In the genomic region with DNA sequence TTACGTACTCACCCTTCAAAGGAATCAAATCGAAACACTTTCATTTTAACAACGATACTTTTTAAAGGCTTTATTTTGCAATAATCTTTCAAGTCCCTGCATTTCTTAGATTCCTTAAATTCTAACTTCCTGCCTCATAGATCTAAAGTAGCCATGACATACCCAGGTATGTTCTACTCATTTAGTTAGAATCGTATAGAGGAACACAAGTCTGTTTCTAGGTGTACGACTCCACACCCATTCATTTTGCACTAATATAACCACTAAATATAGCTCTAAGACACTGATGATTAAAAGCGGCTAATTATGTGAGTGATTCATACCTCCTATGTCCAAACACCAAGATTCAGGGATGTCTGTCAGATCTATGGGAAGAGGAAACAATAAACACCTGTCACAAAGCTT, we compare ENCODE assay signal across 8 cellular contexts. TPM values are rescaled to one million over a fixed set of nuclear protein-coding genes. Genes with fewer than 3 reads are reported as not detected.
DNase-seq lines count a peak whose midpoint lies in the region; ATAC-seq, FAIRE-seq and TF ChIP-seq lines count a peak whose summit lies in the region.

No MANE protein-coding gene starts in this region.

- 12 to 13% methylated on average over 6 of the region's 6 CpGs for WGBS in esophagus, 2 donors

- peak; percentile 45 for DNase-seq in H54 (ENCODE audit: insufficient read length, low spot score)
- peak in 1 of 2 experiments; percentile 42 for DNase-seq in SJSA1 (ENCODE audit: low read depth in 1 of 2, low spot score in 2 of 2)
- no peak for DNase-seq in GM12892 (ENCODE audit: insufficient read length)
- DNase-seq in GM19239 (ENCODE audit: insufficient read length, low spot score), result no peak
- no peak for DNase-seq in NCI-H187 (lab: John Stamatoyannopoulos, UW)

- H3K9ac ChIP-seq in parathyroid adenoma, result no peak overlapping the region

- H3K4me1 ChIP-seq in SJSA1 (replicated peaks), result peaks cover 52% of the 10 kb centered on the region
- peaks cover 2 to 9% of the 10 kb centered on the region in 2 donors for H3K4me1 ChIP-seq in esophagus (ENCODE audit: control insufficient read depth in 2 of 2, insufficient read depth in 2 of 2, low read length in 1 of 2)
- peaks cover 12% of the 10 kb centered on the region for H3K4me1 ChIP-seq in parathyroid adenoma

- TF ChIP-seq CTCF in parathyroid adenoma (IDR thresholded peaks at IDR 0.05), result no peak

- no peak for ATAC-seq in HG03521 (IDR thresholded peaks at IDR 0.05; ENCODE audit: unreplicated experiment)

- no peak for TF ChIP-seq POLR2A in H54 (IDR thresholded peaks at IDR 0.05; ENCODE audit: low read depth, low read length)
- no peak for TF ChIP-seq POLR2A in GM12892 (IDR thresholded peaks at IDR 0.05; ENCODE audit: low read depth, low read length)

- peaks cover 21% of the 10 kb centered on the region for H3K79me2 ChIP-seq in parathyroid adenoma

- peak overlapping the region; percentile 80 for H2AFZ ChIP-seq in parathyroid adenoma

- H3K27me3 ChIP-seq in SJSA1 (replicated peaks), result no peaks in the 10 kb centered on the region
- H3K27me3 ChIP-seq in esophagus (ENCODE audit: control insufficient read depth in 1 of 2, insufficient read depth in 2 of 2, low read length in 2 of 2), result no peaks in the 10 kb centered on the region
- H3K27me3 ChIP-seq in parathyroid adenoma (ENCODE audit: control insufficient read depth, insufficient read depth, low read length), result no peaks in the 10 kb centered on the region

- H3K4me2 ChIP-seq in parathyroid adenoma (ENCODE audit: low read length), result peak overlapping the region; percentile 91

- peak overlapping the region; percentile 67 for H3K4me3 ChIP-seq in SJSA1
- H3K4me3 ChIP-seq in esophagus (ENCODE audit: low read depth in 1 of 2, low read length in 2 of 2), result peak overlapping the region; percentile 76 to 92
- peak overlapping the region; percentile 69 for H3K4me3 ChIP-seq in parathyroid adenoma (ENCODE audit: low read depth, low read length)

- H3K9me3 ChIP-seq in SJSA1 (replicated peaks) (peaks cover 6% of the 10 kb centered on the region; the same call in 1 of the 2 replicates), esophagus (ENCODE audit: control insufficient read depth in 2 of 2, insufficient read depth in 1 of 2, low read depth in 1 of 2, low read length in 1 of 2) (no peaks in the 10 kb centered on the region), parathyroid adenoma (ENCODE audit: control insufficient read depth, low read length) (no peaks in the 10 kb centered on the region)

- H3K27ac ChIP-seq in SJSA1 (peak overlapping the region; percentile 63), esophagus (ENCODE audit: low read depth in 2 of 2, low read length in 1 of 2) (peak overlapping the region; percentile 91), parathyroid adenoma (peak overlapping the region; percentile 61)

- H3K36me3 ChIP-seq in SJSA1 (peaks cover 32% of the 10 kb centered on the region), esophagus (ENCODE audit: control insufficient read depth in 2 of 2, insufficient read depth in 2 of 2, low read length in 1 of 2) (no peaks in the 10 kb centered on the region), parathyroid adenoma (ENCODE audit: control insufficient read depth, insufficient read depth, low read length) (no peaks in the 10 kb centered on the region)

- FAIRE-seq in H54 (lab: Jason Lieb, UNC) (peak; percentile 76), GM12892 (lab: Jason Lieb, UNC) (no peak), GM19239 (lab: Jason Lieb, UNC) (no peak)

RNA-seq across cellular contexts. Expression of gene ATP13A3, which starts 1.3 kb away (rescaled TPM):
- 119 and 135 TPM in 2 replicates for total RNA-seq in SJSA1 (2014; rRNA removed; shearing (Covaris generic))
- polyA plus RNA-seq in esophagus, result 10 to 100 TPM in 1 of 2 donors, 1 to 10 TPM in 1; 9.6 to 12.2 TPM
- 54.8 TPM for polyA plus RNA-seq in GM12892 (2012; ENCODE audit: missing spikeins)
